8 cellular contexts compared by ENCODE assay signal in genomic region chr6:159969921-159970320, GRCh38. TPM values are rescaled to one million over a fixed set of nuclear protein-coding genes. Genes with fewer than 3 reads are reported as not detected.
DNase-seq lines count a peak whose midpoint lies in the region; ATAC-seq and TF ChIP-seq lines count a peak whose summit lies in the region.

No MANE protein-coding gene starts in this region.

- no peaks in the 10 kb centered on the region for H3K27me3 Mint-ChIP-seq in activated T-cell treated with anti-CD3 and anti-CD28 coated beads, Interleukin-2, amount 50 U/mL, for 24 hours
- H3K27me3 Mint-ChIP-seq in HFFc6 (ENCODE audit: insufficient read depth) (no peaks in the 10 kb centered on the region; the same call in 1 of the 2 replicates), neural crest cell (ENCODE audit: low read depth) (peaks cover 32% of the 10 kb centered on the region)
- no peaks in the 10 kb centered on the region for H3K27me3 Mint-ChIP-seq in activated CD8-positive, alpha-beta T cell treated with anti-CD3 and anti-CD28 coated beads for 36 hours

- peak; percentile 12 for ATAC-seq in activated CD8-positive, alpha-beta T cell treated with anti-CD3 and anti-CD28 coated beads for 36 hours

- CTCF ChIA-PET in activated CD8-positive, alpha-beta T cell treated with anti-CD3 and anti-CD28 coated beads for 36 hours (lab: Charles Lee): interaction anchor here (0.6 to 1.4 kb wide), 5 partner anchors 9 to 249 kb away, joined by 3 to 4 read pairs (median 3); no protein-coding TSS in a partner anchor

- peak overlapping the region; percentile 94 for H3K27ac Mint-ChIP-seq in activated T-cell treated with anti-CD3 and anti-CD28 coated beads, Interleukin-2, amount 50 U/mL, for 24 hours
- peak overlapping the region; percentile 95 for H3K27ac Mint-ChIP-seq in HFFc6
- H3K27ac Mint-ChIP-seq in activated CD8-positive, alpha-beta T cell treated with anti-CD3 and anti-CD28 coated beads for 36 hours: peak overlapping the region; percentile 93
- peak overlapping the region; percentile 90 for H3K27ac Mint-ChIP-seq in neural crest cell (ENCODE audit: unreplicated experiment)

- no peaks in the 10 kb centered on the region for H3K9me3 Mint-ChIP-seq in activated T-cell treated with anti-CD3 and anti-CD28 coated beads, Interleukin-2, amount 50 U/mL, for 24 hours
- no peaks in the 10 kb centered on the region for H3K9me3 Mint-ChIP-seq in HFFc6
- no peaks in the 10 kb centered on the region for H3K9me3 Mint-ChIP-seq in activated CD8-positive, alpha-beta T cell treated with anti-CD3 and anti-CD28 coated beads for 36 hours
- no peaks in the 10 kb centered on the region for H3K9me3 Mint-ChIP-seq in neural crest cell

- DNase-seq in activated T-cell treated with anti-CD3 and anti-CD28 coated beads, Interleukin-2, amount 50 U/mL, for 24 hours: no peak
- no peak for DNase-seq in activated T-cell treated with anti-CD3 and anti-CD28 coated beads, Interleukin-2, amount 50 U/mL, for 1 hour
- peak; percentile 77 for DNase-seq in HFFc6
- DNase-seq in NCI-H1105 treated with DMSO at 0.1 percent for 48 hours (lab: John Stamatoyannopoulos, UW): peak; percentile 58
- DNase-seq in activated CD8-positive, alpha-beta T cell treated with anti-CD3 and anti-CD28 coated beads for 36 hours: peak; percentile 62
- peak; percentile 60 for DNase-seq in foreskin melanocyte
- DNase-seq in neural crest cell (ENCODE audit: low read depth, low spot score): peak; percentile 45
- DNase-seq in posterior vena cava (ENCODE audit: low spot score): no peak

- peaks cover 59% of the 10 kb centered on the region for H3K4me1 Mint-ChIP-seq in activated T-cell treated with anti-CD3 and anti-CD28 coated beads, Interleukin-2, amount 50 U/mL, for 24 hours (ENCODE audit: low read depth)
- H3K4me1 Mint-ChIP-seq in HFFc6 (ENCODE audit: low read depth) (peaks cover 65% of the 10 kb centered on the region), neural crest cell (peaks cover 54% of the 10 kb centered on the region)
- peaks cover 48% of the 10 kb centered on the region for H3K4me1 Mint-ChIP-seq in activated CD8-positive, alpha-beta T cell treated with anti-CD3 and anti-CD28 coated beads for 36 hours (ENCODE audit: low read depth)

- H3K36me3 Mint-ChIP-seq in activated T-cell treated with anti-CD3 and anti-CD28 coated beads, Interleukin-2, amount 50 U/mL, for 24 hours (ENCODE audit: low read depth): peaks cover 32% of the 10 kb centered on the region
- H3K36me3 Mint-ChIP-seq in HFFc6 (ENCODE audit: low read depth): peaks cover 9% of the 10 kb centered on the region
- peaks cover 31% of the 10 kb centered on the region for H3K36me3 Mint-ChIP-seq in activated CD8-positive, alpha-beta T cell treated with anti-CD3 and anti-CD28 coated beads for 36 hours (ENCODE audit: low read depth)
- H3K36me3 Mint-ChIP-seq in neural crest cell (ENCODE audit: low read depth): no peaks in the 10 kb centered on the region

- intact Hi-C loops in activated CD8-positive, alpha-beta T cell treated with anti-CD3 and anti-CD28 coated beads for 36 hours (cut with micrococcal nuclease): loop anchor here (10.0 kb wide), 1 partner anchor 245 kb away; the partner anchor contains the start of gene WTAP
- intact Hi-C loops in posterior vena cava (cut with DNase I): loop anchor here in 1 of 2 donors (5.0 to 10.0 kb wide), 2 partner anchors 75 to 553 kb away; no protein-coding TSS in a partner anchor

- POLR2A ChIA-PET in activated CD8-positive, alpha-beta T cell treated with anti-CD3 and anti-CD28 coated beads for 36 hours (lab: Charles Lee): interaction anchor here (0.7 to 4.1 kb wide), 4 partner anchors 11 to 202 kb away, joined by 3 to 57 read pairs (median 7); partner anchors contain the start of genes MRPL18 and TCP1

- H3K4me3 Mint-ChIP-seq in activated T-cell treated with anti-CD3 and anti-CD28 coated beads, Interleukin-2, amount 50 U/mL, for 24 hours: peak overlapping the region; percentile 94
- H3K4me3 Mint-ChIP-seq in HFFc6 (peak overlapping the region; percentile 93), neural crest cell (peak overlapping the region; percentile 92)
- peak overlapping the region; percentile 93 for H3K4me3 Mint-ChIP-seq in activated CD8-positive, alpha-beta T cell treated with anti-CD3 and anti-CD28 coated beads for 36 hours

- TF ChIP-seq CTCF in HFFc6 (IDR thresholded peaks at IDR 0.05) (no peak), neural crest cell (conservative IDR thresholded peaks at IDR 0.05) (no peak)
- no peak for TF ChIP-seq CTCF in activated CD8-positive, alpha-beta T cell treated with anti-CD3 and anti-CD28 coated beads for 36 hours (IDR thresholded peaks at IDR 0.05)

RNA-seq across cellular contexts. Expression of gene IGF2R, which starts 1.0 kb away (rescaled TPM):
- 100 to 1,000 TPM in 2 of 6 experiments, 10 to 100 TPM in 4; 77.3 to 119 (median 88.1) TPM for total RNA-seq in HFFc6 (2021; fragmentation: NEBNext Ultra II Directional; extraction: Animal tissue kit (Norgen Biotek cat#: 25700))
- 10 to 100 TPM; 81.7 to 82.4 TPM for total RNA-seq in activated CD8-positive, alpha-beta T cell treated with anti-CD3 and anti-CD28 coated beads for 36 hours
- total RNA-seq in neural crest cell (97.3 and 103 TPM in 2 replicates), posterior vena cava (10 to 100 TPM; 62.7 to 71.8 TPM)

Comparison
In these comparisons a context has a peak if more than half of its experiments do, and no peak if none do; other contexts are left out.
1. DNase-seq: peak in HFFc6 (single experiment), NCI-H1105 treated with DMSO at 0.1 percent for 48 hours (single experiment), activated CD8-positive, alpha-beta T cell treated with anti-CD3 and anti-CD28 coated beads for 36 hours (single experiment), foreskin melanocyte (single experiment) and neural crest cell (single experiment); none in activated T-cell treated with anti-CD3 and anti-CD28 coated beads, Interleukin-2, amount 50 U/mL, for 24 hours (single experiment), activated T-cell treated with anti-CD3 and anti-CD28 coated beads, Interleukin-2, amount 50 U/mL, for 1 hour (single experiment) and posterior vena cava (single experiment).
2. Peak in every context shown above with its lines, with median percentiles within 50 percentile points of each other: H3K27ac Mint-ChIP-seq and H3K4me3 Mint-ChIP-seq.